9 cellular contexts compared by ENCODE assay signal in genomic region chr10:28375399-28376354, GRCh38.
DNase-seq lines count a peak whose midpoint lies in the region; ATAC-seq and TF ChIP-seq lines count a peak whose summit lies in the region.
"Had no signal": no experiment of that assay in that cellular context is flagged by ENCODE, and none has a peak within 500 bp of the region (broad histone marks: within the 10 kb centered on the region; RNA-seq: fewer than 3 reads in every experiment).

No MANE protein-coding gene starts in this region.

- H3K9me3 Mint-ChIP-seq in endothelial cell (ENCODE audit: unreplicated experiment): no peaks in the 10 kb centered on the region

- no peaks in the 10 kb centered on the region for H3K36me3 Mint-ChIP-seq in endothelial cell (ENCODE audit: low read depth, unreplicated experiment)

- TF ChIP-seq EP300 in stomach (IDR thresholded peaks at IDR 0.05): no peak

- H3K9me2 ChIP-seq in GM23248 (ENCODE audit: insufficient read depth) (no peaks in the 10 kb centered on the region), hepatocyte (replicated peaks; ENCODE audit: insufficient read depth) (no peaks in the 10 kb centered on the region)

- no peaks in the 10 kb centered on the region for H3K27me3 Mint-ChIP-seq in endothelial cell (ENCODE audit: unreplicated experiment)

- H3K27ac ChIP-seq in GM23248 (no peak overlapping the region), RWPE1 (no peak overlapping the region), hepatocyte (peak overlapping the region; percentile 76), stomach (peak overlapping the region in 3 of 5 donors; percentile 14 to 52 (median 37))

- H3K4me3 ChIP-seq in GM23248: no peak overlapping the region
- no peak overlapping the region for H3K4me3 ChIP-seq in hepatocyte
- H3K4me3 ChIP-seq in stomach: no peak overlapping the region

- H4K20me1 ChIP-seq in GM23248 (ENCODE audit: insufficient read depth) (no peaks in the 10 kb centered on the region), hepatocyte (ENCODE audit: insufficient read depth, poor library complexity, severe bottlenecking) (no peaks in the 10 kb centered on the region)

- POLR2A ChIA-PET in RWPE1 (lab: Yijun Ruan, JAX; ENCODE audit: low non-redundant PET): no interaction called here

- H3K4me1 ChIP-seq in GM23248 (ENCODE audit: insufficient read depth) (no peaks in the 10 kb centered on the region), hepatocyte (ENCODE audit: insufficient read depth) (no peaks in the 10 kb centered on the region), stomach (no peaks in the 10 kb centered on the region)

- no peak overlapping the region for H3K4me2 ChIP-seq in GM23248 (ENCODE audit: unreplicated experiment)
- peak overlapping the region; percentile 32 for H3K4me2 ChIP-seq in hepatocyte

- H3K9ac ChIP-seq in GM23248: no peak overlapping the region

- DNase-seq in GM23248: peak; percentile 40
- peak; percentile 72 for DNase-seq in RWPE1 (ENCODE audit: low spot score)
- peak; percentile 51 for DNase-seq in hepatocyte (ENCODE audit: low spot score)
- no peak for DNase-seq in stomach
- no peak for DNase-seq in endothelial cell (ENCODE audit: low spot score)
- no peak for DNase-seq in nucleus accumbens (lab: John Stamatoyannopoulos, UW)
- DNase-seq: NCI-H524 treated with DMSO at 0.1 percent for 48 hours, T-helper 1 cell had no signal

- in situ Hi-C loops in GM23248 (cut with MboI): no loop called here

- H3K27me3 ChIP-seq in GM23248 (replicated peaks; ENCODE audit: insufficient read depth) (peaks cover 16% of the 10 kb centered on the region; the same call in 1 of the 2 replicates), hepatocyte (no peaks in the 10 kb centered on the region), stomach (no peaks in the 10 kb centered on the region)

- no peak overlapping the region for H3K4me3 Mint-ChIP-seq in endothelial cell (ENCODE audit: unreplicated experiment)

- no peak for TF ChIP-seq CTCF in RWPE1 (conservative IDR thresholded peaks at IDR 0.05; ENCODE audit: low read depth)
- TF ChIP-seq CTCF in hepatocyte (IDR thresholded peaks at IDR 0.05; ENCODE audit: poor library complexity): no peak
- TF ChIP-seq CTCF in stomach (IDR thresholded peaks at IDR 0.05): no peak
- no peak for TF ChIP-seq CTCF in endothelial cell (IDR thresholded peaks at IDR 0.05; ENCODE audit: unreplicated experiment)

- H2AFZ ChIP-seq in GM23248 (no peak overlapping the region), hepatocyte (no peak overlapping the region)

- H3K27ac Mint-ChIP-seq in endothelial cell (ENCODE audit: unreplicated experiment): no peak overlapping the region

- H3K36me3 ChIP-seq in GM23248 (ENCODE audit: low read depth): no peaks in the 10 kb centered on the region
- H3K36me3 ChIP-seq in hepatocyte (replicated peaks; ENCODE audit: insufficient read depth, low read depth): no peaks in the 10 kb centered on the region
- no peaks in the 10 kb centered on the region for H3K36me3 ChIP-seq in stomach

- intact Hi-C loops in stomach (cut with DNase I; ENCODE audit: low total_unique reads): no loop called here

- H3K9me3 ChIP-seq in GM23248 (ENCODE audit: low read depth) (no peaks in the 10 kb centered on the region), hepatocyte (ENCODE audit: low read depth) (no peaks in the 10 kb centered on the region), stomach (no peaks in the 10 kb centered on the region)

- no peaks in the 10 kb centered on the region for H3K79me2 ChIP-seq in GM23248 (ENCODE audit: insufficient read depth)
- H3K79me2 ChIP-seq in hepatocyte: no peaks in the 10 kb centered on the region

- H3K4me1 Mint-ChIP-seq in endothelial cell (ENCODE audit: unreplicated experiment): no peaks in the 10 kb centered on the region

- CTCF ChIA-PET in RWPE1 (lab: Yijun Ruan, JAX): no interaction called here

- TF ChIP-seq POLR2A in stomach (IDR thresholded peaks at IDR 0.05): no peak

- no peak for ATAC-seq in GM21528 (IDR thresholded peaks at IDR 0.05; ENCODE audit: low FRiP score, unreplicated experiment)

- H3F3A ChIP-seq in GM23248 (ENCODE audit: insufficient read depth): no peaks in the 10 kb centered on the region

- 60 to 69% methylated on average over 10 of the region's 10 CpGs for WGBS in GM23248 (ENCODE audit: low coverage in 1 of 2, low lambda C conversion rate in 2 of 2, missing lambda C conversion rate in 2 of 2), 2 experiments
- WGBS in hepatocyte (ENCODE audit: low lambda C conversion rate, missing lambda C conversion rate): 56% methylated on average over 10 of the region's 10 CpGs
- WGBS in stomach, 5 donors: 49 to 88% (median 51%) methylated on average over 1 to 10 of the region's 10 CpGs

Comparison
In these comparisons a context has a peak if more than half of its experiments do, and no peak if none do; other contexts are left out.
1. DNase-seq: peak in GM23248 (single experiment), RWPE1 (single experiment) and hepatocyte (single experiment); none in stomach (single experiment), endothelial cell (single experiment) and nucleus accumbens (0 of 56).
2. H3K27ac ChIP-seq: peak in hepatocyte (single experiment) and stomach (3 of 5); none in GM23248 (single experiment) and RWPE1 (single experiment).